Comparison of ENCODE assay signal across 1 cellular context in genomic region chr12:6953417-6954315, GRCh38.
A peak's percentile ranks its signal among the peaks of the same experiment; 100 is the strongest.
TF ChIP-seq lines count a peak whose summit lies in the region.

No MANE protein-coding gene starts in this region.

TF ChIP-seq in K562, 482 proteins besides CTCF, POLR2A, EP300 and RAD21 (continues in another document):
- TF ChIP-seq KLF1 (tag; IDR thresholded peaks at IDR 0.05) (no peak), HCFC1 (IDR thresholded peaks at IDR 0.05; ENCODE audit: low read depth, low read length) (no peak), GATAD2A (IDR thresholded peaks at IDR 0.05) (no peak), MED1 (CRISPR knock-in tag; IDR thresholded peaks at IDR 0.05; ENCODE audit: borderline replicate concordance) (no peak), KAT8 (IDR thresholded peaks at IDR 0.05; ENCODE audit: low read depth) (no peak), ZNF79 (CRISPR knock-in tag; IDR thresholded peaks at IDR 0.05; ENCODE audit: low read depth) (no peak), VEZF1 (CRISPR knock-in tag; IDR thresholded peaks at IDR 0.05) (peak; percentile 80), ZSCAN29 (IDR thresholded peaks at IDR 0.05) (no peak), E2F6 (IDR thresholded peaks at IDR 0.05; ENCODE audit: borderline replicate concordance in 1 of 2, extremely low read depth in 1 of 2, insufficient read depth in 1 of 2, insufficient read length in 1 of 2, low read depth in 1 of 2, low read length in 1 of 2, poor library complexity in 1 of 2, severe bottlenecking in 1 of 2) (no peak), USF2 (CRISPR knock-in tag; IDR thresholded peaks at IDR 0.05) (peak; percentile 74), ZNF184 (CRISPR knock-in tag; IDR thresholded peaks at IDR 0.05) (no peak), RHOXF2B (CRISPR knock-in tag; conservative IDR thresholded peaks at IDR 0.05) (no peak), MCM3 (IDR thresholded peaks at IDR 0.05) (no peak), ESRRA (IDR thresholded peaks at IDR 0.05; ENCODE audit: borderline replicate concordance, low read depth) (no peak), ZNF134 (CRISPR knock-in tag; conservative IDR thresholded peaks at IDR 0.05) (no peak), WHSC1 (IDR thresholded peaks at IDR 0.05; ENCODE audit: low read length) (no peak), ZNF398 (CRISPR knock-in tag; IDR thresholded peaks at IDR 0.05) (no peak), ZNF766 (CRISPR knock-in tag; conservative IDR thresholded peaks at IDR 0.05) (peak; percentile 96), TCFL5 (CRISPR knock-in tag; conservative IDR thresholded peaks at IDR 0.05) (no peak), MAZ (CRISPR knock-in tag; conservative IDR thresholded peaks at IDR 0.05 in 1 of 2, IDR thresholded peaks at IDR 0.05 in 1 of 2) (peak in 1 of 2 experiments; percentile 76; a peak in 2 of 4 replicates), ZNF224 (CRISPR knock-in tag; IDR thresholded peaks at IDR 0.05) (no peak), HNRNPLL (IDR thresholded peaks at IDR 0.05; ENCODE audit: low read depth, low read length, poor library complexity, severe bottlenecking) (no peak), ZNF239 (CRISPR knock-in tag; IDR thresholded peaks at IDR 0.05) (0 out of 2 replicates have a peak, but pooled peaks have one; percentile 11), CLOCK (CRISPR knock-in tag; IDR thresholded peaks at IDR 0.05; ENCODE audit: borderline replicate concordance) (no peak), E2F4 (CRISPR knock-in tag; IDR thresholded peaks at IDR 0.05; ENCODE audit: low read depth) (no peak), SMAD1 (IDR thresholded peaks at IDR 0.05; ENCODE audit: low read depth, low read length, partially characterized antibody) (no peak), ZBTB26 (CRISPR knock-in tag; IDR thresholded peaks at IDR 0.05) (no peak), ILF3 (IDR thresholded peaks at IDR 0.05; ENCODE audit: borderline replicate concordance) (no peak), CCNT2 (IDR thresholded peaks at IDR 0.05; ENCODE audit: borderline replicate concordance, extremely low read depth, insufficient read length, low read depth, low read length) (no peak), ZNF696 (CRISPR knock-in tag; conservative IDR thresholded peaks at IDR 0.05) (no peak), GTF2F1 (IDR thresholded peaks at IDR 0.05; ENCODE audit: low read depth, low read length) (no peak), ZNF274 (IDR thresholded peaks at IDR 0.05; ENCODE audit: borderline replicate concordance, low read depth, low read length) (no peak), ARID4B (CRISPR knock-in tag; IDR thresholded peaks at IDR 0.05) (no peak), TFE3 (CRISPR knock-in tag; IDR thresholded peaks at IDR 0.05) (peak; percentile 88), ZBTB1 (CRISPR knock-in tag; IDR thresholded peaks at IDR 0.05; ENCODE audit: borderline replicate concordance, low read depth) (no peak), YBX1 (IDR thresholded peaks at IDR 0.05) (no peak), SIN3A (IDR thresholded peaks at IDR 0.05; ENCODE audit: borderline replicate concordance in 2 of 2, control insufficient read depth in 1 of 2, low read depth in 2 of 2, low read length in 2 of 2) (no peak), ZNF197 (CRISPR knock-in tag; IDR thresholded peaks at IDR 0.05; ENCODE audit: low read depth) (no peak), RBBP5 (IDR thresholded peaks at IDR 0.05; ENCODE audit: borderline replicate concordance, insufficient read depth, low read length, poor library complexity, severe bottlenecking) (no peak), ZBTB33 (CRISPR knock-in tag; IDR thresholded peaks at IDR 0.05) (peak; percentile 90)
